Comparison of ENCODE assay signal across 12 cellular contexts in genomic region chr3:12955651-12956315, GRCh38.
DNase-seq lines count a peak whose midpoint lies in the region; ATAC-seq and TF ChIP-seq lines count a peak whose summit lies in the region.
"Had no signal": no experiment of that assay in that cellular context is flagged by ENCODE, and none has a peak within 500 bp of the region (broad histone marks: within the 10 kb centered on the region; RNA-seq: fewer than 3 reads in every experiment).

No MANE protein-coding gene starts in this region.

- H3K4me1 ChIP-seq in BLaER1 (peaks cover 100% of the 10 kb centered on the region), left ventricle myocardium inferior (peaks cover 100% of the 10 kb centered on the region), gastrocnemius medialis (peaks cover 81 to 90% of the 10 kb centered on the region in 2 donors)

- DNase-seq in activated B cell treated with CpG ODN at 0.5 μM for 24 hours (no peak), left ventricle myocardium inferior (no peak), gastrocnemius medialis (no peak), epidermal melanocyte (ENCODE audit: insufficient read length, low spot score) (no peak), islet precursor cell (no peak)
- no peak for DNase-seq in stimulated activated CD4-positive, alpha-beta T cell treated with anti-CD3 and anti-CD28 coated beads, Interleukin-2, amount 100 ng/mL, for 24 hours
- DNase-seq: cortex of kidney, KG1, NCI-H774 had no signal

- H3K4me2 ChIP-seq in BLaER1 = peak overlapping the region; percentile 100

- H3K9ac ChIP-seq in BLaER1 = peak overlapping the region; percentile 78

- peaks cover 100% of the 10 kb centered on the region for H4K20me1 ChIP-seq in BLaER1

- H3K36me3 Mint-ChIP-seq in activated B cell treated with CpG ODN at 0.5 μM for 24 hours (ENCODE audit: low read depth) = peaks cover 65% of the 10 kb centered on the region
- H3K36me3 Mint-ChIP-seq: activated naive CD8-positive, alpha-beta T cell treated with anti-CD3 and anti-CD28 coated beads for 36 hours had no signal

- H3K9me3 ChIP-seq in BLaER1 = no peaks in the 10 kb centered on the region
- no peaks in the 10 kb centered on the region for H3K9me3 ChIP-seq in left ventricle myocardium inferior (replicated peaks)
- H3K9me3 ChIP-seq in gastrocnemius medialis = no peaks in the 10 kb centered on the region

- H3K4me3 Mint-ChIP-seq in activated B cell treated with CpG ODN at 0.5 μM for 24 hours = peak overlapping the region; percentile 63
- H3K4me3 Mint-ChIP-seq: activated naive CD8-positive, alpha-beta T cell treated with anti-CD3 and anti-CD28 coated beads for 36 hours had no signal

- H3K36me3 ChIP-seq in BLaER1 = peaks cover 18% of the 10 kb centered on the region; the same call in 1 of the 2 replicates
- H3K36me3 ChIP-seq in left ventricle myocardium inferior = no peaks in the 10 kb centered on the region
- no peaks in the 10 kb centered on the region for H3K36me3 ChIP-seq in gastrocnemius medialis

- POLR2A ChIA-PET in activated B cell treated with CpG ODN at 0.5 μM for 24 hours (lab: Charles Lee) = interaction anchor here (1.0 to 1.3 kb wide), 5 partner anchors 12 to 91 kb away, joined by 3 to 8 read pairs (median 5); no protein-coding TSS in a partner anchor

- no peak for TF ChIP-seq CTCF in activated B cell treated with CpG ODN at 0.5 μM for 24 hours (IDR thresholded peaks at IDR 0.05)
- TF ChIP-seq CTCF in left ventricle myocardium inferior (IDR thresholded peaks at IDR 0.05; ENCODE audit: borderline replicate concordance) = no peak
- TF ChIP-seq CTCF in gastrocnemius medialis (IDR thresholded peaks at IDR 0.05 in 4 of 5, conservative IDR thresholded peaks at IDR 0.05 in 1 of 5) = no peak

- H3K27ac ChIP-seq in BLaER1 (peak overlapping the region; percentile 91), left ventricle myocardium inferior (replicated peaks) (peak overlapping the region; percentile 91), gastrocnemius medialis (peak overlapping the region; percentile 70 to 88 (median 80))

- H3K27me3 Mint-ChIP-seq in activated B cell treated with CpG ODN at 0.5 μM for 24 hours = no peaks in the 10 kb centered on the region
- H3K27me3 Mint-ChIP-seq: activated naive CD8-positive, alpha-beta T cell treated with anti-CD3 and anti-CD28 coated beads for 36 hours had no signal

- ATAC-seq in activated B cell treated with CpG ODN at 0.5 μM for 24 hours (ENCODE audit: low read depth) (no peak), gastrocnemius medialis (peak in 1 of 2 donors; percentile 2), GM21367 (IDR thresholded peaks at IDR 0.05; ENCODE audit: unreplicated experiment) (no peak)

- no peaks in the 10 kb centered on the region for H3K27me3 ChIP-seq in BLaER1
- no peaks in the 10 kb centered on the region for H3K27me3 ChIP-seq in left ventricle myocardium inferior (ENCODE audit: low read depth)
- no peaks in the 10 kb centered on the region for H3K27me3 ChIP-seq in gastrocnemius medialis

- in situ Hi-C loops in gastrocnemius medialis (cut with MboI; ENCODE audit: low sequenced_read_pairs in 4 of 4) = no loop called here

- peak overlapping the region; percentile 58 for H3K4me3 ChIP-seq in BLaER1
- no peak overlapping the region for H3K4me3 ChIP-seq in left ventricle myocardium inferior
- no peak overlapping the region for H3K4me3 ChIP-seq in gastrocnemius medialis

- intact Hi-C loops in activated B cell treated with CpG ODN at 0.5 μM for 24 hours (cut with micrococcal nuclease) (loop anchor here (1.0 to 5.0 kb wide), 7 partner anchors 12 to 129 kb away; no protein-coding TSS in a partner anchor), left ventricle myocardium inferior (cut with micrococcal nuclease) (no loop called here), gastrocnemius medialis (cut with DNase I; ENCODE audit: low total_unique reads) (loop anchor here (1.0 to 2.0 kb wide), 2 partner anchors 29 to 39 kb away; no protein-coding TSS in a partner anchor)

- TF ChIP-seq POLR2A in gastrocnemius medialis (IDR thresholded peaks at IDR 0.05) = no peak

- peaks cover 90% of the 10 kb centered on the region for H3K4me1 Mint-ChIP-seq in activated B cell treated with CpG ODN at 0.5 μM for 24 hours

- CTCF ChIA-PET in activated B cell treated with CpG ODN at 0.5 μM for 24 hours (lab: Charles Lee) = interaction anchor here (1.1 to 1.2 kb wide), 2 partner anchors 31 to 716 kb away, joined by 3 read pairs; no protein-coding TSS in a partner anchor

- H3K9me3 Mint-ChIP-seq in activated B cell treated with CpG ODN at 0.5 μM for 24 hours = no peaks in the 10 kb centered on the region
- H3K9me3 Mint-ChIP-seq: activated naive CD8-positive, alpha-beta T cell treated with anti-CD3 and anti-CD28 coated beads for 36 hours had no signal

- H3K27ac Mint-ChIP-seq in activated B cell treated with CpG ODN at 0.5 μM for 24 hours = peak overlapping the region; percentile 82
- H3K27ac Mint-ChIP-seq: activated naive CD8-positive, alpha-beta T cell treated with anti-CD3 and anti-CD28 coated beads for 36 hours had no signal
